Comparison of ENCODE assay signal across 10 cellular contexts in the genomic region with DNA sequence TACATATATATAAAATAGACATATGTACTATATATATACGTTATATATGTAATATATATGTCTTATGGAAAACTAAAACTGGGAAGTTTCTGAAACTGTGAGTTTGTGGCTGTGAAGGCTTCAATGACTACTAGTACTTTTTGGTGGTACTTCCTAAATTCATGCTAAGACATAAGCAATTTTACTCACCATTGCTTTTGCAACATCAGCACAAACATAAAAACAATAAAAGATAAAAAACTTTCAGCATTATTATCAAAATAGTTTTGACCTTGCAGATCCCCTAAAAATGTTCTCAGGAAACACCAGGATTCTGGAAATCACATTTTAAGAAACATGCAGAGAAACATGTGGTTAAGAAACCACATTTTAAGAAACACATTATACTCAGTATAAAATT.
"Had no signal": no experiment of that assay in that cellular context is flagged by ENCODE, and none has a peak within 500 bp of the region (broad histone marks: within the 10 kb centered on the region; RNA-seq: fewer than 3 reads in every experiment).

No MANE protein-coding gene starts in this region.

- H3K9ac ChIP-seq: GM23248 had no signal

- H3K4me3 ChIP-seq: GM23248, GM23338, HAP-1 had no signal

- DNase-seq: GM23248, GOT3, H7, H9, HCEC 1CT, HFFc6 had no signal

- H3K27ac ChIP-seq: GM23248 had no signal

- H3K4me2 ChIP-seq: GM23338 had no signal

- H3K9me3 ChIP-seq: HAP-1 had no signal

- FAIRE-seq: H54 had no signal

- H3K4me1 ChIP-seq: HAP-1 had no signal

- H2AFZ ChIP-seq: GM23248, GM23338 had no signal

- ATAC-seq: GM23338, HCT116 had no signal

- H3K36me3 ChIP-seq: HAP-1 had no signal
